ENCODE assay signal across 2 cellular contexts in the genomic region with DNA sequence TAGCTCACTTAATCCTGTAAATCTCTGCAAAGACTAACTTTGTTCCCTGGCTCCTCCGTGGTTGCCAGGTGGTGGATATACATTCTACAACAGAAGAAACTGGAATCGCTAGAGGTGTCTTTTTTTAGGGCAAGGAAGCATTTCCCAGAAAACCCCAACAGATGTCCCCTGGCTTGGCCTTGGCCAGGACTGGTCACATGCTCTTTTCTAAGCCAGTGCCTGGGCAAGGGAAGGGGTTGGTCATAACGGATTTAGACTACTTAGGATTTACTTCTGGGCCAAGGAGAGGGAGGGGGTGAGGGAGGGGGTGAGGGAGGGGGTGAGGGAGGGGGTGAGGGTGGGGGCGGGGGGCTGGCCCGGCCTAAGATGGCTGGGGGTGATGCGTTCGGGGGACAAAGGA.
TF ChIP-seq lines count a peak whose summit lies in the region.

No MANE protein-coding gene starts in this region.

TF ChIP-seq in SK-N-SH, 30 proteins besides CTCF, POLR2A, EP300 and RAD21 (continued from another document):
- TF ChIP-seq FOXM1 (IDR thresholded peaks at IDR 0.05; ENCODE audit: low read depth) (no peak), RFX5 (IDR thresholded peaks at IDR 0.05; ENCODE audit: low read length) (no peak), SIN3A (IDR thresholded peaks at IDR 0.05; ENCODE audit: borderline replicate concordance, low read depth, low read length) (no peak), ELF1 (IDR thresholded peaks at IDR 0.05) (no peak), NRF1 (IDR thresholded peaks at IDR 0.05; ENCODE audit: low read depth, low read length) (no peak), SMC3 (IDR thresholded peaks at IDR 0.05; ENCODE audit: low read depth, low read length) (no peak), JUND (IDR thresholded peaks at IDR 0.05) (no peak), TCF12 (IDR thresholded peaks at IDR 0.05) (no peak), RCOR1 (IDR thresholded peaks at IDR 0.05; ENCODE audit: low read length) (no peak)
- TF ChIP-seq, protein P1, sequence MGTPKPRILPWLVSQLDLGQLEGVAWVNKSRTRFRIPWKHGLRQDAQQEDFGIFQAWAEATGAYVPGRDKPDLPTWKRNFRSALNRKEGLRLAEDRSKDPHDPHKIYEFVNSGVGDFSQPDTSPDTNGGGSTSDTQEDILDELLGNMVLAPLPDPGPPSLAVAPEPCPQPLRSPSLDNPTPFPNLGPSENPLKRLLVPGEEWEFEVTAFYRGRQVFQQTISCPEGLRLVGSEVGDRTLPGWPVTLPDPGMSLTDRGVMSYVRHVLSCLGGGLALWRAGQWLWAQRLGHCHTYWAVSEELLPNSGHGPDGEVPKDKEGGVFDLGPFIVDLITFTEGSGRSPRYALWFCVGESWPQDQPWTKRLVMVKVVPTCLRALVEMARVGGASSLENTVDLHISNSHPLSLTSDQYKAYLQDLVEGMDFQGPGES (IDR thresholded peaks at IDR 0.05; ENCODE audit: low read depth, low read length) = no peak
- TF ChIP-seq, protein P2, sequence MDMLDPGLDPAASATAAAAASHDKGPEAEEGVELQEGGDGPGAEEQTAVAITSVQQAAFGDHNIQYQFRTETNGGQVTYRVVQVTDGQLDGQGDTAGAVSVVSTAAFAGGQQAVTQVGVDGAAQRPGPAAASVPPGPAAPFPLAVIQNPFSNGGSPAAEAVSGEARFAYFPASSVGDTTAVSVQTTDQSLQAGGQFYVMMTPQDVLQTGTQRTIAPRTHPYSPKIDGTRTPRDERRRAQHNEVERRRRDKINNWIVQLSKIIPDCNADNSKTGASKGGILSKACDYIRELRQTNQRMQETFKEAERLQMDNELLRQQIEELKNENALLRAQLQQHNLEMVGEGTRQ (IDR thresholded peaks at IDR 0.05; ENCODE audit: borderline replicate concordance, low read depth, low read length) = no peak

TF ChIP-seq in SK-N-SH treated with all-trans-retinoic acid at 6 μM for 48 hours, 23 proteins besides CTCF, POLR2A, EP300 and RAD21 (continued from another document):
- TF ChIP-seq, protein P3, sequence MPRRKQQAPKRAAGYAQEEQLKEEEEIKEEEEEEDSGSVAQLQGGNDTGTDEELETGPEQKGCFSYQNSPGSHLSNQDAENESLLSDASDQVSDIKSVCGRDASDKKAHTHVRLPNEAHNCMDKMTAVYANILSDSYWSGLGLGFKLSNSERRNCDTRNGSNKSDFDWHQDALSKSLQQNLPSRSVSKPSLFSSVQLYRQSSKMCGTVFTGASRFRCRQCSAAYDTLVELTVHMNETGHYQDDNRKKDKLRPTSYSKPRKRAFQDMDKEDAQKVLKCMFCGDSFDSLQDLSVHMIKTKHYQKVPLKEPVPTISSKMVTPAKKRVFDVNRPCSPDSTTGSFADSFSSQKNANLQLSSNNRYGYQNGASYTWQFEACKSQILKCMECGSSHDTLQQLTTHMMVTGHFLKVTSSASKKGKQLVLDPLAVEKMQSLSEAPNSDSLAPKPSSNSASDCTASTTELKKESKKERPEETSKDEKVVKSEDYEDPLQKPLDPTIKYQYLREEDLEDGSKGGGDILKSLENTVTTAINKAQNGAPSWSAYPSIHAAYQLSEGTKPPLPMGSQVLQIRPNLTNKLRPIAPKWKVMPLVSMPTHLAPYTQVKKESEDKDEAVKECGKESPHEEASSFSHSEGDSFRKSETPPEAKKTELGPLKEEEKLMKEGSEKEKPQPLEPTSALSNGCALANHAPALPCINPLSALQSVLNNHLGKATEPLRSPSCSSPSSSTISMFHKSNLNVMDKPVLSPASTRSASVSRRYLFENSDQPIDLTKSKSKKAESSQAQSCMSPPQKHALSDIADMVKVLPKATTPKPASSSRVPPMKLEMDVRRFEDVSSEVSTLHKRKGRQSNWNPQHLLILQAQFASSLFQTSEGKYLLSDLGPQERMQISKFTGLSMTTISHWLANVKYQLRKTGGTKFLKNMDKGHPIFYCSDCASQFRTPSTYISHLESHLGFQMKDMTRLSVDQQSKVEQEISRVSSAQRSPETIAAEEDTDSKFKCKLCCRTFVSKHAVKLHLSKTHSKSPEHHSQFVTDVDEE (CRISPR knock-in tag; IDR thresholded peaks at IDR 0.05) = no peak
- TF ChIP-seq ZNF565 (CRISPR knock-in tag; conservative IDR thresholded peaks at IDR 0.05; ENCODE audit: low read depth) (no peak), ZNF8 (CRISPR knock-in tag; IDR thresholded peaks at IDR 0.05) (no peak), ZFP30 (CRISPR knock-in tag; IDR thresholded peaks at IDR 0.05) (no peak), OSR1 (CRISPR knock-in tag; IDR thresholded peaks at IDR 0.05) (no peak), ZFP3 (CRISPR knock-in tag; IDR thresholded peaks at IDR 0.05) (no peak), CSDC2 (CRISPR knock-in tag; IDR thresholded peaks at IDR 0.05) (no peak), ESRRG (CRISPR knock-in tag; IDR thresholded peaks at IDR 0.05) (no peak), TCF4 (CRISPR knock-in tag; IDR thresholded peaks at IDR 0.05; ENCODE audit: borderline replicate concordance) (no peak), TOX (CRISPR knock-in tag; IDR thresholded peaks at IDR 0.05; ENCODE audit: borderline replicate concordance) (no peak), SNAI2 (CRISPR knock-in tag; IDR thresholded peaks at IDR 0.05) (no peak), PPARA (CRISPR knock-in tag; IDR thresholded peaks at IDR 0.05; ENCODE audit: borderline replicate concordance) (no peak), ARNTL (CRISPR knock-in tag; IDR thresholded peaks at IDR 0.05; ENCODE audit: borderline replicate concordance, low read depth) (no peak), ZNF70 (CRISPR knock-in tag; IDR thresholded peaks at IDR 0.05) (no peak), GLIS3 (CRISPR knock-in tag; IDR thresholded peaks at IDR 0.05) (no peak)
- TF ChIP-seq, protein P4, sequence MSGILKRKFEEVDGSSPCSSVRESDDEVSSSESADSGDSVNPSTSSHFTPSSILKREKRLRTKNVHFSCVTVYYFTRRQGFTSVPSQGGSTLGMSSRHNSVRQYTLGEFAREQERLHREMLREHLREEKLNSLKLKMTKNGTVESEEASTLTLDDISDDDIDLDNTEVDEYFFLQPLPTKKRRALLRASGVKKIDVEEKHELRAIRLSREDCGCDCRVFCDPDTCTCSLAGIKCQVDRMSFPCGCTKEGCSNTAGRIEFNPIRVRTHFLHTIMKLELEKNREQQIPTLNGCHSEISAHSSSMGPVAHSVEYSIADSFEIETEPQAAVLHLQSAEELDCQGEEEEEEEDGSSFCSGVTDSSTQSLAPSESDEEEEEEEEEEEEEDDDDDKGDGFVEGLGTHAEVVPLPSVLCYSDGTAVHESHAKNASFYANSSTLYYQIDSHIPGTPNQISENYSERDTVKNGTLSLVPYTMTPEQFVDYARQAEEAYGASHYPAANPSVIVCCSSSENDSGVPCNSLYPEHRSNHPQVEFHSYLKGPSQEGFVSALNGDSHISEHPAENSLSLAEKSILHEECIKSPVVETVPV (CRISPR knock-in tag; IDR thresholded peaks at IDR 0.05) = no peak
